ENCODE assay signal across 8 cellular contexts in the genomic region with DNA sequence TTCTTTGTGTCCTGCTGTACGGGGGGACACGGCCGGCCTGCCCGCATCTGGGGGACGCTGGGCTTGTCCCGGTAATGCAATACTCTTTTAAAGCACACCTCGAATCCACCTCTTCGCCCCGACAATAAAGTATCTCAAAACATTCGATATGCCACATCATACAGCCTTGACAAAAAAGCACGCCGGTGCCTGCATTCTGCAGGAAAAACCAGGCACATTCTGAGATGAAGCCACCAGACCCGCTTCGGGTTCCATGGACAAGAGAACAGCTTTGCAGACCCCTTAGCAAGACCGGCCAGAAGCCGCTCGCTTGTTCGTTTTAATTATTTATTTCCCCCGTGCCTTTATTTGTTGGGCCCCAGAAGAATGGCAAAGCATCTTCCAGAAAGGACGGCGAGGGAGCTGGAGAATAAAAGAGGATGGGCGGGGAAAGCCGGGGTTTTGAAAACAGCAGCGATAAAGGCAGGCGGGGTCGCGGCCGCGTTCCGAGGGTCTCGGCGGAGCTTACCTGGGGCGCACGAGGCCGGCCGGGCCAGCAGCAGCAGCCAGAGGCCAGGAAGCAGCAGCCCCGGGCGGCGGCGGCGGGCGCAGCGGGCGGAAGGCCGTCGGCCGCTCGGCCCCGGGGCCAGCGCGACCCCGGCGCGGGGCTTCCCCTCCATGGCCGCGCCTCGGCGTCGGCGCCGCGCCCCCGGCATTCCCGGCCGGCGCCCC.
DNase-seq lines count a peak whose midpoint lies in the region; ATAC-seq and TF ChIP-seq lines count a peak whose summit lies in the region.

No MANE protein-coding gene starts in this region.

- H3K9me3 ChIP-seq in endocrine pancreas (ENCODE audit: control insufficient read depth, low read length) (no peaks in the 10 kb centered on the region), neuron (ENCODE audit: low read length) (no peaks in the 10 kb centered on the region)

- H3K27me3 ChIP-seq in endocrine pancreas (ENCODE audit: control insufficient read depth, insufficient read depth, low read length), result no peaks in the 10 kb centered on the region
- no peaks in the 10 kb centered on the region for H3K27me3 ChIP-seq in neuron (ENCODE audit: insufficient read depth, low read length)

- H2AFZ ChIP-seq in neuron (ENCODE audit: low read depth, low read length), result peak overlapping the region; percentile 83

- POLR2A ChIA-PET in RWPE1 (lab: Yijun Ruan, JAX; ENCODE audit: low non-redundant PET), result no interaction called here

- H3K36me3 ChIP-seq in endocrine pancreas (ENCODE audit: control insufficient read depth, insufficient read depth, low read length) (no peaks in the 10 kb centered on the region), neuron (ENCODE audit: insufficient read depth, low read length) (peaks cover 4% of the 10 kb centered on the region)

- no peaks in the 10 kb centered on the region for H3K4me1 ChIP-seq in endocrine pancreas (ENCODE audit: control insufficient read depth, insufficient read depth, low read length)
- H3K4me1 ChIP-seq in neuron (ENCODE audit: insufficient read depth, low read length), result peaks cover 15% of the 10 kb centered on the region

- peak; percentile 4 for DNase-seq in stimulated activated CD4-positive, alpha-beta T cell treated with anti-CD3 and anti-CD28 coated beads, Interleukin-4, amount 100 ng/mL, for 1 hour
- DNase-seq in stimulated activated CD4-positive, alpha-beta T cell treated with anti-CD3 and anti-CD28 coated beads, Interleukin-1b, Interleukin-23, amount 100 ng/mL, for 48 hours, result no peak
- DNase-seq in RWPE1 (ENCODE audit: low spot score) (peak; percentile 6), GDM1 (lab: John Stamatoyannopoulos, UW) (no peak), NCI-H187 (lab: John Stamatoyannopoulos, UW) (no peak)

- no peak overlapping the region for H3K27ac ChIP-seq in RWPE1

- H3K9ac ChIP-seq in endocrine pancreas (ENCODE audit: control insufficient read depth, insufficient read depth, low read length), result peak overlapping the region; percentile 84

- H3K4me3 ChIP-seq in endocrine pancreas (ENCODE audit: control insufficient read depth, insufficient read depth, low read length), result peak overlapping the region; percentile 73
- peak overlapping the region; percentile 76 for H3K4me3 ChIP-seq in neuron (ENCODE audit: low read length)

- CTCF ChIA-PET in RWPE1 (lab: Yijun Ruan, JAX), result no interaction called here

- peak; percentile 29 for ATAC-seq in HG03025 (IDR thresholded peaks at IDR 0.05; ENCODE audit: low FRiP score, unreplicated experiment)

- TF ChIP-seq CTCF in RWPE1 (conservative IDR thresholded peaks at IDR 0.05; ENCODE audit: low read depth), result no peak

Comparison
In these comparisons a context has a peak if more than half of its experiments do, and no peak if none do; other contexts are left out.
1. DNase-seq: peak in stimulated activated CD4-positive, alpha-beta T cell treated with anti-CD3 and anti-CD28 coated beads, Interleukin-4, amount 100 ng/mL, for 1 hour (single experiment) and RWPE1 (single experiment); none in stimulated activated CD4-positive, alpha-beta T cell treated with anti-CD3 and anti-CD28 coated beads, Interleukin-1b, Interleukin-23, amount 100 ng/mL, for 48 hours (single experiment), GDM1 (single experiment) and NCI-H187 (0 of 2).